In the genomic region with DNA sequence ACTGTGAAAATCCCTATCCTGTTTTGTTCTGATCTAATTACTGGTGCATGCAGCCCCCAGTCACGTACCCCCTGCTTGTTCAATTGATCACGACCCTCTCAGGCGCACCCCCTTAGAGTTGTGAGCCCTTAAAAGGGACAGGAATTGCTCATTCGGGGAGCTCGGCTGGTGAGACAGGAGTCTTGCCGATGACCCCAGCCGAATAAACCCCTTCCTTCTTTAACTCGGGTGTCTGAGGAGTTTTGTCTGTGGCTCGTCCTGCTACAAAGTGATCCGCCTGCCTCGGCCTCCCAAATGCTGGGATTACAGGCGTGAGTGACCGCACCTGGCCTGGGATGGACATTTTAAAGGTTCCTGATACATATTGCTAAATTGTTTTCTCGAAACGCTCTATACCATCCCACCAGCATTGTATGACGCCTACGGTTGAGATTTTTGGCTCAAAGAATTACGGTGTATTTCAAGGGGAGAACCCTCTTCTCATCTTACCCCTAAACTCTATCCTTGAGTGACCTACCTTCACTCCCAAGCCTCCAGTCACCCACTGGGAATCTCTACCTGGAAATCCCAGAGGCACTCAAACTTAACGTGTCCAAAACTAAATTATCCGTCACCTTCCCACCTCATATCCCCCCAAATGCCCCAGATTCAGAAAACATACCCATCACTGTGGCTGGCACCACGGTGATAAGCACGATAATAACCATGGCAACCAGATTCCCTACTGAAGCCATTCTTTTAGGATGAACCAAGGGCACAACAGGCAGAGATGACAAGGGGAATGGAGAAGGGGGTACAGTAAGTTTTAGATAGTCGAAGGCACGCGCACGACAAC, we compare ENCODE assay signal across 8 cellular contexts. TPM values are rescaled to one million over a fixed set of nuclear protein-coding genes. Genes with fewer than 3 reads are reported as not detected.
A peak's percentile ranks its signal among the peaks of the same experiment; 100 is the strongest.
DNase-seq lines count a peak whose midpoint lies in the region; ATAC-seq and TF ChIP-seq lines count a peak whose summit lies in the region.

No MANE protein-coding gene starts in this region.

- POLR2A ChIA-PET in BJ (lab: Charles Lee) = no interaction called here
- POLR2A ChIA-PET in activated B cell treated with CpG ODN at 0.5 μM for 24 hours (lab: Charles Lee) = interaction anchor here (0.5 to 2.1 kb wide), 27 partner anchors 11 to 919 kb away, joined by 3 to 24 read pairs (median 4); a partner anchor contains a TSS

- H3K9me3 ChIP-seq in HAP-1 (no peaks in the 10 kb centered on the region; the same call in 1 of the 2 replicates), stomach (no peaks in the 10 kb centered on the region)

- no peaks in the 10 kb centered on the region for H3K36me3 ChIP-seq in BJ (ENCODE audit: control insufficient read depth, insufficient read depth, low read length)
- peaks cover 9% of the 10 kb centered on the region for H3K36me3 ChIP-seq in HAP-1 (replicated peaks)
- no peaks in the 10 kb centered on the region for H3K36me3 ChIP-seq in stomach

- H3K27me3 ChIP-seq in BJ (ENCODE audit: control insufficient read depth, insufficient read depth, low read length) (no peaks in the 10 kb centered on the region), HAP-1 (ENCODE audit: low read depth) (no peaks in the 10 kb centered on the region), stomach (peaks cover 0 to 2% (median 0%) of the 10 kb centered on the region in 3 donors)

- peak overlapping the region; percentile 67 for H3K4me3 ChIP-seq in BJ (ENCODE audit: low read depth, low read length)
- H3K4me3 ChIP-seq in HAP-1 = peak overlapping the region; percentile 60
- H3K4me3 ChIP-seq in iPS-11a (ENCODE audit: low read depth, low read length) = peak overlapping the region; percentile 66
- H3K4me3 ChIP-seq in stomach = peak overlapping the region; percentile 71 to 79 (median 76)

- peak overlapping the region; percentile 91 for H3K27ac Mint-ChIP-seq in activated B cell treated with CpG ODN at 0.5 μM for 24 hours

- H3K27ac ChIP-seq in stomach = peak overlapping the region; percentile 90 to 96 (median 93)

- H3K9me3 Mint-ChIP-seq in activated B cell treated with CpG ODN at 0.5 μM for 24 hours = no peaks in the 10 kb centered on the region

- intact Hi-C loops in activated B cell treated with CpG ODN at 0.5 μM for 24 hours (cut with micrococcal nuclease) = loop anchor here (2.0 to 10.0 kb wide), 5 partner anchors 71 to 416 kb away; a partner anchor contains a TSS
- intact Hi-C loops in stomach (cut with DNase I; ENCODE audit: low total_unique reads) = no loop called here

- peak overlapping the region; percentile 90 for H3K4me3 Mint-ChIP-seq in activated B cell treated with CpG ODN at 0.5 μM for 24 hours

- CTCF ChIA-PET in BJ (lab: Yijun Ruan, JAX) (interaction anchor here (0.6 to 2.2 kb wide), 5 partner anchors 10 to 72 kb away, joined by 3 to 19 read pairs (median 6); a partner anchor contains a TSS), activated B cell treated with CpG ODN at 0.5 μM for 24 hours (lab: Charles Lee) (interaction anchor here (0.6 to 1.8 kb wide), 7 partner anchors 14 to 151 kb away, joined by 3 to 5 read pairs (median 3); no protein-coding TSS in a partner anchor)

- in situ Hi-C loops in HAP-1 (cut with MboI; ENCODE audit: low sequenced_read_pairs) = no loop called here

- WGBS in stomach, 5 donors = 61 to 63% (median 61%) methylated on average over 26 of the region's 26 CpGs

- DNase-seq in BJ (ENCODE audit: low read depth) = no peak
- no peak for DNase-seq in HAP-1 (ENCODE audit: low spot score in 2 of 2)
- DNase-seq in activated B cell treated with CpG ODN at 0.5 μM for 24 hours = no peak
- no peak for DNase-seq in stomach
- no peak for DNase-seq in activated CD4-positive, CD25-positive, alpha-beta regulatory T cell treated with anti-CD3 and anti-CD28 coated beads, Interleukin-2, amount 50 U/mL, for 72 hours
- no peak for DNase-seq in SIG-M5 (lab: John Stamatoyannopoulos, UW)

- TF ChIP-seq POLR2A in stomach (IDR thresholded peaks at IDR 0.05) = no peak

- H3K4me1 ChIP-seq in HAP-1 (peaks cover 8% of the 10 kb centered on the region), stomach (peaks cover 11 to 28% (median 23%) of the 10 kb centered on the region in 4 donors)

- ATAC-seq in activated B cell treated with CpG ODN at 0.5 μM for 24 hours (ENCODE audit: low read depth) = peak; percentile 14
- ATAC-seq in HG03095 (IDR thresholded peaks at IDR 0.05; ENCODE audit: unreplicated experiment) = no peak

- peaks cover 10% of the 10 kb centered on the region for H3K36me3 Mint-ChIP-seq in activated B cell treated with CpG ODN at 0.5 μM for 24 hours (ENCODE audit: low read depth)

- H3K4me1 Mint-ChIP-seq in activated B cell treated with CpG ODN at 0.5 μM for 24 hours = peaks cover 24% of the 10 kb centered on the region

- TF ChIP-seq CTCF in BJ (IDR thresholded peaks at IDR 0.05; ENCODE audit: insufficient read depth, low read depth, low read length) (no peak), activated B cell treated with CpG ODN at 0.5 μM for 24 hours (IDR thresholded peaks at IDR 0.05) (no peak), stomach (IDR thresholded peaks at IDR 0.05) (no peak)

- H3K27me3 Mint-ChIP-seq in activated B cell treated with CpG ODN at 0.5 μM for 24 hours = no peaks in the 10 kb centered on the region

- TF ChIP-seq EP300 in stomach (IDR thresholded peaks at IDR 0.05) = no peak

RNA-seq across cellular contexts. Expression of a gene that starts 0.8 kb away (rescaled TPM):
- 11.8 and 14.5 TPM in 2 replicates for polyA plus RNA-seq in BJ (2011; rRNA removed)
- polyA minus RNA-seq in BJ (2011; rRNA and poly(A)+ RNA removed) = 11.2 and 16.9 TPM in 2 replicates
- 37.1 and 43.4 TPM in 2 replicates for total RNA-seq in activated B cell treated with CpG ODN at 0.5 μM for 24 hours
- 10 to 100 TPM in 2 of 5 donors, 1 to 10 TPM in 3; 1.7 to 17.0 (median 5.5) TPM for total RNA-seq in stomach
- polyA plus RNA-seq in stomach = 10 to 100 TPM in 2 of 3 donors, 1 to 10 TPM in 1; 8.6 to 11.2 (median 10.3) TPM

RNA-seq across cellular contexts. Expression of a gene that starts 53.7 kb away (rescaled TPM):
- polyA plus RNA-seq in BJ (2011; rRNA removed) = 11.7 and 23.2 TPM in 2 replicates
- polyA minus RNA-seq in BJ (2011; rRNA and poly(A)+ RNA removed) = 32.1 and 35.5 TPM in 2 replicates
- 0.18 and 0.83 TPM in 2 replicates for total RNA-seq in activated B cell treated with CpG ODN at 0.5 μM for 24 hours
- 10 to 100 TPM in 2 of 5 donors, 1 to 10 TPM in 1, under 1 TPM in 1, not detected in 1; 0.89 to 18.3 (median 8.3) TPM for total RNA-seq in stomach
- 10 to 100 TPM; 13.8 to 22.0 (median 18.4) TPM for polyA plus RNA-seq in stomach
